ENCODE assay signal across 1 cellular context in genomic region chr16:28989363-28989762, GRCh38.
A peak's percentile ranks its signal among the peaks of the same experiment; 100 is the strongest.
TF ChIP-seq lines count a peak whose summit lies in the region.

No MANE protein-coding gene starts in this region.

TF ChIP-seq in HepG2, 621 proteins besides CTCF, POLR2A, EP300 and RAD21:
- TF ChIP-seq, protein P1, sequence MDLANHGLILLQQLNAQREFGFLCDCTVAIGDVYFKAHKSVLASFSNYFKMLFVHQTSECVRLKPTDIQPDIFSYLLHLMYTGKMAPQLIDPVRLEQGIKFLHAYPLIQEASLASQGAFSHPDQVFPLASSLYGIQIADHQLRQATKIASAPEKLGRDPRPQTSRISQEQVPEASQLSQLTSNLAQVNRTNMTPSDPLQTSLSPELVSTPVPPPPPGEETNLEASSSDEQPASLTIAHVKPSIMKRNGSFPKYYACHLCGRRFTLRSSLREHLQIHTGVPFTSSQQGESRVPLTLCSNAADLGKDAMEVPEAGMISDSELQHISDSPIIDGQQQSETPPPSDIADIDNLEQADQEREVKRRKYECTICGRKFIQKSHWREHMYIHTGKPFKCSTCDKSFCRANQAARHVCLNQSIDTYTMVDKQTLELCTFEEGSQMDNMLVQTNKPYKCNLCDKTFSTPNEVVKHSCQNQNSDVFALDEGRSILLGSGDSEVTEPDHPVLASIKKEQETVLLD (CRISPR knock-in tag; IDR thresholded peaks at IDR 0.05; ENCODE audit: low read depth): no peak
- TF ChIP-seq TEF (CRISPR knock-in tag; IDR thresholded peaks at IDR 0.05): no peak
- TF ChIP-seq ZNF280B (CRISPR knock-in tag; IDR thresholded peaks at IDR 0.05; ENCODE audit: borderline replicate concordance): peak; percentile 6; the same call in 1 of the 2 replicates
